In the genomic region with DNA sequence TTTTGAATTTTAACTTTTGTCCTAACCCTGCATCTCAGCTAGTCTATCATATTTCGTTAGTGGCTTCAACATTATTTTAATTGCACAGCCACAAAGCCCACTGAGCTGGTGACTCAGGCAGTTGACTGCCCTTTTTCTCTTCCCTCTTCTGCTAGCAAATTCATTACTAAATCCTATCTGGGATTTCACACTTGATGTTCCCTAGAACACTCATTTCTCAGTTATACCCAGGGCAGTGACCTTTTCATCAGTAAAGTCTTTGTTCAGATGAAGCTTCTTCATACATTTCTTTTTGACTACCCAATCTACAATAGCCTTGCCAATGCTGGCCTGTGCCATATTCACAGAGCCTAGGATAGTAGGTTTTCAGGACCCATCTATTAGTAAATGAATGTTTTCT, we compare ENCODE assay signal across 16 cellular contexts.
A peak's percentile ranks its signal among the peaks of the same experiment; 100 is the strongest.
DNase-seq lines count a peak whose midpoint lies in the region; FAIRE-seq and TF ChIP-seq lines count a peak whose summit lies in the region.
"Had no signal": no experiment of that assay in that cellular context is flagged by ENCODE, and none has a peak within 500 bp of the region (broad histone marks: within the 10 kb centered on the region; RNA-seq: fewer than 3 reads in every experiment).

No MANE protein-coding gene starts in this region.

- in situ Hi-C loops in SK-MEL-5 (cut with HindIII; ENCODE audit: low pct_unique_long_range_greater_than_20kb, low sequenced_read_pairs) = no loop called here

- no peak overlapping the region for H3K4me3 ChIP-seq in dorsolateral prefrontal cortex
- H3K4me3 ChIP-seq: A549 had no signal

- no peak for TF ChIP-seq POLR2A in H54 (IDR thresholded peaks at IDR 0.05; ENCODE audit: low read depth, low read length)

- TF ChIP-seq CTCF in dorsolateral prefrontal cortex (IDR thresholded peaks at IDR 0.05 in 54 of 56, conservative IDR thresholded peaks at IDR 0.05 in 2 of 56; ENCODE audit: low read depth in 1 of 56, partially characterized antibody in 56 of 56) = no peak

- no peaks in the 10 kb centered on the region for H3K27me3 ChIP-seq in dorsolateral prefrontal cortex

- H3K27ac ChIP-seq in dorsolateral prefrontal cortex = peak overlapping the region in 32 of 59 donors; percentile 5 to 77 (median 56)
- H3K27ac ChIP-seq: A549, C4-2B had no signal

- peak; percentile 15 for FAIRE-seq in H54 (lab: Jason Lieb, UNC)
- FAIRE-seq: A549, D721Med had no signal

- DNase-seq in H54 (ENCODE audit: insufficient read length, low spot score) (no peak), SK-MEL-5 (ENCODE audit: low read depth, low spot score) (peak; percentile 93), dorsolateral prefrontal cortex (no peak), superior temporal gyrus (ENCODE audit: extremely low spot score) (peak; percentile 33), NCI-H345 (lab: John Stamatoyannopoulos, UW) (no peak), posterior vena cava (ENCODE audit: low spot score) (no peak), SK-N-DZ (ENCODE audit: low spot score) (no peak)
- DNase-seq: BE2C; CD4-positive, alpha-beta memory T cell; COR-L47; DND-41; GF-D8; IMR-90 had no signal

- intact Hi-C loops in dorsolateral prefrontal cortex (cut with DNase I) (loop anchor here (10.0 kb wide), 2 partner anchors 110 to 230 kb away; a partner anchor contains a TSS), posterior vena cava (cut with DNase I) (no loop called here)

Comparison
In these comparisons a context has a peak if more than half of its experiments do, and no peak if none do; other contexts are left out.
1. DNase-seq: peak in SK-MEL-5 (single experiment) and superior temporal gyrus (single experiment); none in H54 (single experiment), dorsolateral prefrontal cortex (0 of 10), NCI-H345 (single experiment), posterior vena cava (single experiment) and SK-N-DZ (single experiment).
2. intact Hi-C loops: an anchor here in dorsolateral prefrontal cortex (10.0 kb wide); none called in posterior vena cava.